16 cellular contexts compared by ENCODE assay signal in the genomic region with DNA sequence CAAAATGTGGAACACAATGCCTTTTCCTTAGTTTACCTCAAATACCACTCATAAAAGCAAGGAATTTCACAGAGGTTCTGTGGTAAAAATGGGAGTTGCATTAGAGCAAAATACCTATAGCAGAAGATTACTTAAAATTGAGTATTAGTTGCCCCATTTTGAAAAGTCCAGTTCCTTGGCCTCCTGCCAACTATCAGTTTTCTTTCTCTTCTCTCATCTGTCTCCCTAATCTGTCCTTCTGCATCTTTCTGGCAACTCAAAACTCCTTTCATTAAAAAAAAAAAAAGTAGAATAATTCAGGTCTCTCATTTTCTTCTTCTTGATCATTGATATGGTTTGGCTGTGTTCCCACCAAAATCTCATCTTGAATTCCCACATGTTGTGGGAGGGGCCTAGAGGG.
"Had no signal": no experiment of that assay in that cellular context is flagged by ENCODE, and none has a peak within 500 bp of the region (broad histone marks: within the 10 kb centered on the region; RNA-seq: fewer than 3 reads in every experiment).

No MANE protein-coding gene starts in this region.

- H3K9me3 ChIP-seq: colonic mucosa, heart right ventricle, right atrium auricular region, sigmoid colon, tibial nerve, upper lobe of right lung had no signal

- H3K4me3 ChIP-seq: colonic mucosa, heart right ventricle, right atrium auricular region, sigmoid colon, skin epidermis, tibial nerve, upper lobe of right lung had no signal

- H3K27me3 ChIP-seq: colonic mucosa, heart right ventricle, right atrium auricular region, sigmoid colon, tibial nerve, upper lobe of right lung had no signal

- DNase-seq: colonic mucosa; dermis blood vessel endothelial cell; erythroblast; heart right ventricle; left ventricle myocardium superior; naive thymus-derived CD8-positive, alpha-beta T cell; posterior cingulate gyrus; sigmoid colon; stimulated activated CD4-positive, alpha-beta T cell treated with anti-CD3 and anti-CD28 coated beads, Interleukin-12 subunit alpha, Interleukin-12 subunit beta, amount 100 ng/mL, for 4 hours; stimulated activated naive CD8-positive, alpha-beta T cell treated with anti-CD3 and anti-CD28 coated beads, Interleukin-15, Interleukin-2, amounts not matched to agents 100 U/mL and 50 U/mL, for 24 hours; upper lobe of right lung had no signal

- H3K36me3 ChIP-seq: colonic mucosa, heart right ventricle, right atrium auricular region, sigmoid colon, tibial nerve, upper lobe of right lung had no signal

- H3K4me1 ChIP-seq: colonic mucosa, right atrium auricular region, sigmoid colon, tibial nerve, upper lobe of right lung had no signal

- H3K4me1 Mint-ChIP-seq: neural crest cell had no signal

- ATAC-seq: heart right ventricle; left ventricle myocardium superior; naive thymus-derived CD8-positive, alpha-beta T cell; stimulated activated naive CD8-positive, alpha-beta T cell treated with anti-CD3 and anti-CD28 coated beads, Interleukin-15, Interleukin-2, amounts not matched to agents 100 U/mL and 50 U/mL, for 24 hours; upper lobe of right lung had no signal

- H3K4me3 Mint-ChIP-seq: naive thymus-derived CD8-positive, alpha-beta T cell; neural crest cell had no signal

- FAIRE-seq: frontal cortex had no signal

- H3K27ac Mint-ChIP-seq: naive thymus-derived CD8-positive, alpha-beta T cell had no signal

- H3K27ac ChIP-seq: colonic mucosa, heart right ventricle, right atrium auricular region, sigmoid colon, tibial nerve, upper lobe of right lung had no signal

- H3K36me3 Mint-ChIP-seq: naive thymus-derived CD8-positive, alpha-beta T cell had no signal

- H3K27me3 Mint-ChIP-seq: naive thymus-derived CD8-positive, alpha-beta T cell had no signal
